ENCODE assay signal across 10 cellular contexts in the genomic region with DNA sequence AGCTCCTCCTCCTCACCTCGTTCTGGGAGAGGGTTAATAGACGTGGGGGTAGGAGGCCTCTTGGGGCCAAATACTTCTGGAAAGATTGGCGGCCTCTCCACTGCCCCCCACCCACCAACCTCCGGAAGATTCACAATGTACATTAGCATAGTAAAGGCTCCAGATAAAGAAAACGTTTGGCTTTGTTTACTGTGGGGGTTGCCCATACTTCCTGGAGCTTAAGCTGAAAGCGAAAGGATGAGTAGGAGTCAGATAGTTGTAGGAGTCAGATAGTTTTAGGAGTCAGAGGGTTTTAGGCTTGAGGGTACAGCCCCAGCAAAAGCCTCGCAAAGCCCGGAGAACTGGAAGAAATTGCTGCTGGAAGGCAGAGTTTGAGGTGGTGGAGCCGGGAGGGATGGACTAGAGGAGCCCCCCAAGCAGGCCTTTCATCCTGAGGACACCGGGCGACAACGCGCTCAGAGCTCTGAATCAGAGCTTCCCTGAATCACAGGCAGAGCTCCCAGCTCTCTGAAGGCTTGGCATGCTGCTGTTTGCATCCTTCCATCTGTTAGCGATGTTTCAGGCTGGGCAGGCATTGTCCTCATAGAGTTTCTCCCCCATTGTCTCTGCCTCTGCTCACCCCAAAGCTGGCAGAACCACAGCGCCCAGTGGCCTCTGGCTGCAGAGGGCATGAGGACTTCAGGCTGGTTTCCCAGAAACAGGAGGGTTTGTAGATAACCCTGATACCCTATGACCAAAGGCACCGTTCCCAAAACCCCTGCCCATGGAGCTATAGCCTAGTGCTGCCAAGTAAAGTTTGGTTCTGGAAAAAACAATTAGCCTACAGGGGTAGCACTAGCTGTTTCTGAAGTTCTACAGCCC.
DNase-seq lines count a peak whose midpoint lies in the region; ATAC-seq and FAIRE-seq lines count a peak whose summit lies in the region.
"Had no signal": no experiment of that assay in that cellular context is flagged by ENCODE, and none has a peak within 500 bp of the region (broad histone marks: within the 10 kb centered on the region; RNA-seq: fewer than 3 reads in every experiment).

No MANE protein-coding gene starts in this region.

- in situ Hi-C loops in G401 (cut with HindIII; ENCODE audit: low sequenced_read_pairs), result no loop called here

- DNase-seq in Ammon's horn (ENCODE audit: low spot score), result peak; percentile 40
- peak; percentile 38 for DNase-seq in iris pigment epithelial cell (ENCODE audit: low read depth)
- DNase-seq in G401 (ENCODE audit: low spot score), result no peak
- DNase-seq in frontal cortex (ENCODE audit: low spot score in 2 of 2), result no peak
- DNase-seq: stimulated activated CD4-positive, alpha-beta T cell treated with anti-CD3 and anti-CD28 coated beads, Interleukin-4, amount 100 ng/mL, for 1 hour had no signal

- no peaks in the 10 kb centered on the region for H3K9me3 Mint-ChIP-seq in activated T-helper 17 cell treated with anti-CD3 and anti-CD28 coated beads, Interleukin-2, amount 50 U/mL, for 72 hours

- H3K27ac Mint-ChIP-seq in activated T-helper 17 cell treated with anti-CD3 and anti-CD28 coated beads, Interleukin-2, amount 50 U/mL, for 72 hours, result peak overlapping the region; percentile 81

- H3K4me1 Mint-ChIP-seq in activated T-helper 17 cell treated with anti-CD3 and anti-CD28 coated beads, Interleukin-2, amount 50 U/mL, for 72 hours, result peaks cover 5% of the 10 kb centered on the region

- no peaks in the 10 kb centered on the region for H3K27me3 Mint-ChIP-seq in activated T-helper 17 cell treated with anti-CD3 and anti-CD28 coated beads, Interleukin-2, amount 50 U/mL, for 72 hours

- no peak for FAIRE-seq in frontal cortex (lab: Jason Lieb, UNC)

- H3K36me3 Mint-ChIP-seq in activated T-helper 17 cell treated with anti-CD3 and anti-CD28 coated beads, Interleukin-2, amount 50 U/mL, for 72 hours (ENCODE audit: low read depth), result no peaks in the 10 kb centered on the region

- H3K4me3 Mint-ChIP-seq in activated T-helper 17 cell treated with anti-CD3 and anti-CD28 coated beads, Interleukin-2, amount 50 U/mL, for 72 hours, result peak overlapping the region; percentile 72

- ATAC-seq in HG02852 (IDR thresholded peaks at IDR 0.05; ENCODE audit: unreplicated experiment), result peak; percentile 48
- ATAC-seq in activated T-helper 17 cell treated with anti-CD3 and anti-CD28 coated beads, Interleukin-2, amount 50 U/mL, for 72 hours (replicated peaks), result peak; percentile 66
- ATAC-seq in GM21381 (IDR thresholded peaks at IDR 0.05; ENCODE audit: unreplicated experiment), result no peak
- ATAC-seq in HG03135 (IDR thresholded peaks at IDR 0.05; ENCODE audit: unreplicated experiment), result no peak
- ATAC-seq: Panc1 had no signal

Comparison
In these comparisons a context has a peak if more than half of its experiments do, and no peak if none do; other contexts are left out.
1. DNase-seq: peak in Ammon's horn (single experiment) and iris pigment epithelial cell (single experiment); none in G401 (single experiment) and frontal cortex (0 of 2).
2. ATAC-seq: peak in HG02852 (single experiment) and activated T-helper 17 cell treated with anti-CD3 and anti-CD28 coated beads, Interleukin-2, amount 50 U/mL, for 72 hours (single experiment); none in GM21381 (single experiment) and HG03135 (single experiment).